Comparison of ENCODE assay signal across 27 cellular contexts in genomic region chr14:26427059-26427458, GRCh38.
DNase-seq lines count a peak whose midpoint lies in the region; ATAC-seq and TF ChIP-seq lines count a peak whose summit lies in the region.
"Had no signal": no experiment of that assay in that cellular context is flagged by ENCODE, and none has a peak within 500 bp of the region (broad histone marks: within the 10 kb centered on the region; RNA-seq: fewer than 3 reads in every experiment).

No MANE protein-coding gene starts in this region.

- H3K9me3 ChIP-seq in prostate gland (no peaks in the 10 kb centered on the region), gastroesophageal sphincter (no peaks in the 10 kb centered on the region)
- H3K9me3 ChIP-seq: left lung, SJSA1 had no signal

- no peaks in the 10 kb centered on the region for H3K4me1 ChIP-seq in prostate gland (replicated peaks)
- H3K4me1 ChIP-seq in gastroesophageal sphincter, result no peaks in the 10 kb centered on the region
- H3K4me1 ChIP-seq: left lung, SJSA1 had no signal

- H3K27me3 ChIP-seq in prostate gland (replicated peaks; ENCODE audit: insufficient read depth) (no peaks in the 10 kb centered on the region), gastroesophageal sphincter (no peaks in the 10 kb centered on the region)
- H3K27me3 ChIP-seq: left lung, SJSA1 had no signal

- no peak overlapping the region for H3K4me3 ChIP-seq in AG10803 (ENCODE audit: low read length)
- H3K4me3 ChIP-seq in prostate gland, result no peak overlapping the region
- H3K4me3 ChIP-seq in gastroesophageal sphincter, result no peak overlapping the region
- H3K4me3 ChIP-seq: left lung, SJSA1 had no signal

- ATAC-seq in omental fat pad (ENCODE audit: low FRiP score) (peak; percentile 59), GM19035 (IDR thresholded peaks at IDR 0.05; ENCODE audit: unreplicated experiment) (no peak), gastroesophageal sphincter (no peak)
- ATAC-seq: left lung; Panc1; stimulated activated memory B cell treated with anti-CD40 and anti-IgM and Interleukin-4, amounts not matched to agents 10 μg/mL and 1 μg/mL and 100 μg/mL, for 72 hours had no signal

- TF ChIP-seq CTCF in AG10803 (conservative IDR thresholded peaks at IDR 0.05; ENCODE audit: low read length), result no peak
- no peak for TF ChIP-seq CTCF in omental fat pad (IDR thresholded peaks at IDR 0.05)
- no peak for TF ChIP-seq CTCF in prostate gland (IDR thresholded peaks at IDR 0.05)
- TF ChIP-seq CTCF in gastroesophageal sphincter (IDR thresholded peaks at IDR 0.05), result no peak

- no peak overlapping the region for H3K27ac ChIP-seq in prostate gland
- no peak overlapping the region for H3K27ac ChIP-seq in gastroesophageal sphincter
- H3K27ac ChIP-seq: left lung, SJSA1 had no signal

- no peaks in the 10 kb centered on the region for H3K36me3 ChIP-seq in prostate gland
- no peaks in the 10 kb centered on the region for H3K36me3 ChIP-seq in gastroesophageal sphincter
- H3K36me3 ChIP-seq: left lung, SJSA1 had no signal

- intact Hi-C loops in prostate gland (cut with DNase I), result no loop called here

- DNase-seq in AG10803 (ENCODE audit: low read depth) (peak; percentile 5), LHCN-M2 (ENCODE audit: low read depth) (peak; percentile 1), fibroblast of gingiva (ENCODE audit: low read depth) (peak; percentile 14), omental fat pad (ENCODE audit: low spot score) (no peak), prostate gland (ENCODE audit: low spot score) (no peak), COR-L47 (lab: John Stamatoyannopoulos, UW) (no peak)
- DNase-seq: activated CD4-positive, alpha-beta T cell treated with anti-CD3 and anti-CD28 coated beads for 48 hours; activated naive CD4-positive, alpha-beta T cell treated with anti-CD3 and anti-CD28 coated beads for 36 hours; activated T-cell treated with anti-CD3 and anti-CD28 coated beads, Interleukin-2, amount 50 U/mL, for 48 hours; AML-193; CD8-positive, alpha-beta memory T cell; DND-41; glutamatergic neuron; H7; left lung; NCI-H1417; NCI-H2081 treated with DMSO at 0.1 percent for 48 hours; NCI-H510A; nephron progenitor cell; NK-92 treated with Interleukin-12 subunit alpha and Interleukin-12 subunit beta, amount 100 ng/mL, for 24 hours; stimulated activated CD4-positive, alpha-beta T cell treated with anti-CD3 and anti-CD28 coated beads, Interleukin-2, amount 100 ng/mL, for 24 hours; T-helper 1 cell had no signal

- TF ChIP-seq POLR2A in prostate gland (IDR thresholded peaks at IDR 0.05) (no peak), gastroesophageal sphincter (IDR thresholded peaks at IDR 0.05) (no peak)

- TF ChIP-seq EP300 in gastroesophageal sphincter (IDR thresholded peaks at IDR 0.05), result no peak

- WGBS in prostate gland, result 30% methylated on average over 6 of the region's 6 CpGs
- WGBS in gastroesophageal sphincter (ENCODE audit: low coverage in 1 of 2), 2 donors, result 34 to 50% methylated on average over 6 of the region's 6 CpGs

Comparison
In these comparisons a context has a peak if more than half of its experiments do, and no peak if none do; other contexts are left out.
1. DNase-seq: peak in AG10803 (single experiment), LHCN-M2 (single experiment) and fibroblast of gingiva (single experiment); none in omental fat pad (single experiment), prostate gland (single experiment) and COR-L47 (single experiment).